ENCODE assay signal across 8 cellular contexts in the genomic region with DNA sequence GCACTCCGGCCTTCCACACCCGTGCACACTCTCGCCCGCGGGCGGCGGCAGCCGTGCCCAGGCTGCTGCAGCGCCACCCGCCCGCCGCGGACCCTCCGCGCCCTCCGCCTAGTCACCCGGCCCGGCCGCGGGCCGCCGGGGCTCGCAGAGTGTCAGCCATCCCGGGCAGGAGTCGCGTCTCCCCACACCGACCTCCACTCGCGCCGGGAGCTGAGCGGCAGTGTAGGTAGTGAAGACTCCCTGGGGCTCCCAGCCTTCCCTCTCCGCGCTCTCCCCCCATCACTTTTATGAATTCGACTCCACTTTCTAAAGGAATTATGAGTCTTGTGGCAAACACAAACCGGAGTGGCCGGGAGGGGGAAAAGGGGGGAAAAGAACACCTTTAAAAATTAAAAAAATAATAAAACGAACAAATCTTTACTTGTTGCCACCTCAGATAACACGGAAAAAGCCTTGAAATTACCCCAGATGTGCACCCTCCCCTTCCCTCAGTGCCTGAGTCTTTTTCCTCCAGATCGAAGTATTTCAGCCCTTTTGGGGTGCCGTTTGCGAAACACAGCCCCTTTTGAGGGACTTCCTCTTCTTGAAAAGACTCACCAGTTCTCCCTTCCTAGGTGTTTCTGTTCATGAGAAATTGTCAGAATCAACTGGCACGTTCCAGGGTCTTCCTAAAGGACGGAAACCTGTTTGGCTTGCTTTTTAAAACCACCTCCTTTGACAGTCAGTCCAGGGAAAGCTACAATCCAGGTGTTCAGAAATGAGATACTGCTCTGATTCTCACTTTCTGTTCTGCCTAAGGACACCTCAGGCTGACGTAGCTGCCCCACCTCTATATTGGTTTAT.
A peak's percentile ranks its signal among the peaks of the same experiment; 100 is the strongest.
DNase-seq lines count a peak whose midpoint lies in the region; ATAC-seq and TF ChIP-seq lines count a peak whose summit lies in the region.
"Not testable (repeated sequence)": the region's sequence is repeated elsewhere in the genome, so short reads cannot be mapped to it uniquely, and the experiment has no call there.

No MANE protein-coding gene starts in this region.

- H3K27ac ChIP-seq in CD8-positive, alpha-beta T cell (ENCODE audit: low read depth, low read length) = peak overlapping the region; percentile 53
- H3K27ac ChIP-seq in MM.1S (ENCODE audit: low read length) (peak overlapping the region; percentile 42; the same call in 1 of the 2 replicates), thoracic aorta (peak overlapping the region in 1 of 2 donors; percentile 38)
- not testable (repeated sequence) for H3K27ac ChIP-seq in endodermal cell (ENCODE audit: low read depth, low read length)

- H3K9ac ChIP-seq in MM.1S (ENCODE audit: low read length) = peak overlapping the region; percentile 23; the same call in 1 of the 2 replicates
- H3K9ac ChIP-seq in endodermal cell (ENCODE audit: extremely low read depth, low read length, poor library complexity, severe bottlenecking) = not testable (repeated sequence)

- not testable (repeated sequence) for H3K27me3 ChIP-seq in CD8-positive, alpha-beta T cell (ENCODE audit: insufficient read depth, low read length); MM.1S (replicated peaks; ENCODE audit: insufficient read depth, low read length); endodermal cell (ENCODE audit: control insufficient read depth, insufficient read depth, low read length, poor library complexity, severe bottlenecking); thoracic aorta (replicated peaks; ENCODE audit: insufficient read depth)

- H3K36me3 Mint-ChIP-seq in CD8-positive, alpha-beta T cell; activated naive CD8-positive, alpha-beta T cell treated with anti-CD3 and anti-CD28 coated beads, Interleukin-2, amount 10 ng/mL, durations not matched to agents 7 days and 5 days; endodermal cell (ENCODE audit: low read depth); osteocyte (ENCODE audit: unreplicated experiment): not testable (repeated sequence)

- not testable (repeated sequence) for H3K4me1 Mint-ChIP-seq in CD8-positive, alpha-beta T cell (ENCODE audit: low read depth); activated naive CD8-positive, alpha-beta T cell treated with anti-CD3 and anti-CD28 coated beads, Interleukin-2, amount 10 ng/mL, durations not matched to agents 7 days and 5 days; endodermal cell; osteocyte (ENCODE audit: unreplicated experiment)

- H3K36me3 ChIP-seq in CD8-positive, alpha-beta T cell (ENCODE audit: insufficient read depth, low read length); MM.1S (replicated peaks; ENCODE audit: insufficient read depth, low read length); endodermal cell (ENCODE audit: control insufficient read depth, insufficient read depth, low read length); thoracic aorta: not testable (repeated sequence)

- peak overlapping the region; percentile 75 for H3K27ac Mint-ChIP-seq in CD8-positive, alpha-beta T cell
- H3K27ac Mint-ChIP-seq in activated naive CD8-positive, alpha-beta T cell treated with anti-CD3 and anti-CD28 coated beads, Interleukin-2, amount 10 ng/mL, durations not matched to agents 7 days and 5 days = peak overlapping the region; percentile 51
- not testable (repeated sequence) for H3K27ac Mint-ChIP-seq in endodermal cell; osteocyte (ENCODE audit: unreplicated experiment)

- H3K79me2 ChIP-seq in MM.1S (ENCODE audit: low read length) = not testable (repeated sequence)

- POLR2A ChIA-PET in CD8-positive, alpha-beta T cell (lab: Charles Lee); activated naive CD8-positive, alpha-beta T cell treated with anti-CD3 and anti-CD28 coated beads, Interleukin-2, amount 10 ng/mL, durations not matched to agents 7 days and 5 days (lab: Charles Lee): not testable (repeated sequence)

- CTCF ChIA-PET in CD8-positive, alpha-beta T cell (lab: Charles Lee) = not testable (repeated sequence)

- intact Hi-C loops in CD8-positive, alpha-beta T cell (cut with DNase I, micrococcal nuclease); left colon (cut with DNase I, micrococcal nuclease): not testable (repeated sequence)

- not testable (repeated sequence) for TF ChIP-seq CTCF in CD8-positive, alpha-beta T cell (IDR thresholded peaks at IDR 0.05); MM.1S (IDR thresholded peaks at IDR 0.05; ENCODE audit: low read length); endodermal cell (conservative IDR thresholded peaks at IDR 0.05); osteocyte (IDR thresholded peaks at IDR 0.05); thoracic aorta (IDR thresholded peaks at IDR 0.05)

- not testable (repeated sequence) for H3K9me3 ChIP-seq in CD8-positive, alpha-beta T cell (ENCODE audit: low read length); MM.1S (replicated peaks; ENCODE audit: insufficient read depth, low read length); endodermal cell (ENCODE audit: control insufficient read depth, low read length); thoracic aorta

- not testable (repeated sequence) for H3K4me1 ChIP-seq in CD8-positive, alpha-beta T cell (ENCODE audit: insufficient read depth, low read length); MM.1S (ENCODE audit: low read length); endodermal cell (ENCODE audit: control insufficient read depth, insufficient read depth, low read length); thoracic aorta (ENCODE audit: control insufficient read depth in 1 of 2, low read depth in 2 of 2)

- not testable (repeated sequence) for H3K27me3 Mint-ChIP-seq in CD8-positive, alpha-beta T cell (ENCODE audit: low read depth); activated naive CD8-positive, alpha-beta T cell treated with anti-CD3 and anti-CD28 coated beads, Interleukin-2, amount 10 ng/mL, durations not matched to agents 7 days and 5 days; endodermal cell (ENCODE audit: insufficient read depth); osteocyte (ENCODE audit: unreplicated experiment)

- not testable (repeated sequence) for ATAC-seq in CD8-positive, alpha-beta T cell; activated naive CD8-positive, alpha-beta T cell treated with anti-CD3 and anti-CD28 coated beads, Interleukin-2, amount 10 ng/mL, durations not matched to agents 7 days and 5 days (ENCODE audit: low read depth); left colon; thoracic aorta (ENCODE audit: insufficient number of reproducible peaks, low FRiP score, low read depth)

- not testable (repeated sequence) for H2AFZ ChIP-seq in MM.1S (ENCODE audit: low read length)

- H3K9me3 Mint-ChIP-seq in CD8-positive, alpha-beta T cell; activated naive CD8-positive, alpha-beta T cell treated with anti-CD3 and anti-CD28 coated beads, Interleukin-2, amount 10 ng/mL, durations not matched to agents 7 days and 5 days; endodermal cell; osteocyte (ENCODE audit: unreplicated experiment): not testable (repeated sequence)

- H3K4me2 ChIP-seq in MM.1S (ENCODE audit: low read depth, low read length) = not testable (repeated sequence)

- peak overlapping the region; percentile 37 for H3K4me3 ChIP-seq in CD8-positive, alpha-beta T cell (ENCODE audit: low read depth, low read length)
- H3K4me3 ChIP-seq in MM.1S (ENCODE audit: low read length) = not testable (repeated sequence)
- H3K4me3 ChIP-seq in endodermal cell (ENCODE audit: low read length) (peak overlapping the region; percentile 40), thoracic aorta (peak overlapping the region; percentile 65)

- H3K9me2 ChIP-seq in MM.1S (replicated peaks; ENCODE audit: insufficient read depth, low read length) = not testable (repeated sequence)

- WGBS in endodermal cell (ENCODE audit: insufficient coverage in 1 of 2, insufficient read length in 1 of 2), 2 experiments = 17% methylated on average over 4 of the region's 44 CpGs; no CpG with 5 or more reads in 1 of the 2 experiments

- H3K4me3 Mint-ChIP-seq in CD8-positive, alpha-beta T cell = peak overlapping the region; percentile 67
- H3K4me3 Mint-ChIP-seq in activated naive CD8-positive, alpha-beta T cell treated with anti-CD3 and anti-CD28 coated beads, Interleukin-2, amount 10 ng/mL, durations not matched to agents 7 days and 5 days = peak overlapping the region; percentile 70
- H3K4me3 Mint-ChIP-seq in endodermal cell (peak overlapping the region; percentile 57), osteocyte (ENCODE audit: unreplicated experiment) (peak overlapping the region; percentile 62)

- not testable (repeated sequence) for H3F3A ChIP-seq in MM.1S (ENCODE audit: insufficient read depth, low read length)

- peak in 5 of 7 experiments; percentile 0 to 51 (median 27) for DNase-seq in CD8-positive, alpha-beta T cell
- not testable (repeated sequence) for DNase-seq in MM.1S; endodermal cell; osteocyte (ENCODE audit: extremely low spot score, unreplicated experiment); thoracic aorta (ENCODE audit: low spot score)
- peak; percentile 30 for DNase-seq in activated CD4-positive, alpha-beta T cell treated with anti-CD3 and anti-CD28 coated beads for 48 hours
- peak; percentile 35 for DNase-seq in activated naive CD8-positive, alpha-beta T cell treated with anti-CD3 and anti-CD28 coated beads, Interleukin-2, amount 10 ng/mL, durations not matched to agents 7 days and 5 days
- peak; percentile 20 to 22 for DNase-seq in left colon

- H4K20me1 ChIP-seq in MM.1S (ENCODE audit: insufficient read depth, low read length) = not testable (repeated sequence)
